17 cellular contexts compared by ENCODE assay signal in genomic region chr1:36408479-36408878, GRCh38. TPM values are rescaled to one million over a fixed set of nuclear protein-coding genes. Genes with fewer than 3 reads are reported as not detected.
DNase-seq lines count a peak whose midpoint lies in the region; ATAC-seq and TF ChIP-seq lines count a peak whose summit lies in the region.
"Had no signal": no experiment of that assay in that cellular context is flagged by ENCODE, and none has a peak within 500 bp of the region (broad histone marks: within the 10 kb centered on the region; RNA-seq: fewer than 3 reads in every experiment).

No MANE protein-coding gene starts in this region.

- DNase-seq in ACHN (peak; percentile 65), M059J (ENCODE audit: low read depth) (peak; percentile 85), astrocyte of the hippocampus (ENCODE audit: low read depth, low spot score) (peak; percentile 58), foreskin keratinocyte (peak in 1 of 2 donors; percentile 26), DMS114 treated with DMSO at 0.1 percent for 48 hours (lab: John Stamatoyannopoulos, UW; ENCODE audit: unreplicated experiment) (no peak), NCI-H524 (lab: John Stamatoyannopoulos, UW) (no peak)
- DNase-seq in activated CD8-positive, alpha-beta memory T cell treated with anti-CD3 and anti-CD28 coated beads, Interleukin-2, amount 50 U/mL, for 48 hours: no peak
- no peak for DNase-seq in activated T-cell treated with anti-CD3 and anti-CD28 coated beads, Interleukin-2, amount 50 U/mL, for 1 hour
- DNase-seq: activated CD4-positive, alpha-beta T cell treated with anti-CD3 and anti-CD28 coated beads for 36 hours; activated naive CD8-positive, alpha-beta T cell treated with anti-CD3 and anti-CD28 coated beads, Interleukin-2, amount 10 ng/mL, durations not matched to agents 7 days and 5 days; Caco-2; hippocampal formation; MV-4-11; NCI-H82; ovary; stimulated activated naive B cell treated with anti-CD40 and anti-IgM and Interleukin-4, amounts not matched to agents 10 μg/mL and 1 μg/mL and 100 μg/mL, for 72 hours; upper lobe of right lung had no signal

- no peaks in the 10 kb centered on the region for H3K4me1 ChIP-seq in foreskin keratinocyte
- H3K4me1 ChIP-seq: Caco-2, upper lobe of right lung had no signal

- peak; percentile 39 for ATAC-seq in foreskin keratinocyte
- ATAC-seq: activated CD4-positive, alpha-beta T cell treated with anti-CD3 and anti-CD28 coated beads for 36 hours; stimulated activated naive B cell treated with anti-CD40 and anti-IgM and Interleukin-4, amounts not matched to agents 10 μg/mL and 1 μg/mL and 100 μg/mL, for 72 hours; upper lobe of right lung had no signal

- no peak overlapping the region for H3K27ac ChIP-seq in foreskin keratinocyte
- H3K27ac ChIP-seq: ovary, upper lobe of right lung had no signal

- no peaks in the 10 kb centered on the region for H3K27me3 ChIP-seq in foreskin keratinocyte
- H3K27me3 ChIP-seq: ovary, upper lobe of right lung had no signal

- no peak for TF ChIP-seq CTCF in foreskin keratinocyte (conservative IDR thresholded peaks at IDR 0.05)

- in situ Hi-C loops in ACHN (cut with HindIII; ENCODE audit: low pct_ligation_motif_present, low pct_unique_long_range_greater_than_20kb, low sequenced_read_pairs): no loop called here

RNA-seq across cellular contexts. Expression of gene LSM10, which starts 10.8 kb away (rescaled TPM):
- total RNA-seq in M059J (2014; rRNA removed; shearing (Covaris generic)): 6.8 and 7.6 TPM in 2 replicates
- 16.1 and 25.6 TPM in 2 replicates for total RNA-seq in foreskin keratinocyte
- polyA plus RNA-seq in foreskin keratinocyte: 73.4 and 73.9 TPM in 2 replicates

RNA-seq across cellular contexts. Expression of gene STK40, which starts 22.8 kb away (rescaled TPM):
- 13.2 and 21.4 TPM in 2 replicates for total RNA-seq in M059J (2014; rRNA removed; shearing (Covaris generic))
- total RNA-seq in foreskin keratinocyte: 11.5 and 12.6 TPM in 2 replicates
- polyA plus RNA-seq in foreskin keratinocyte: 8.4 and 8.7 TPM in 2 replicates

RNA-seq across cellular contexts. Expression of gene OSCP1, which starts 41.8 kb away (rescaled TPM):
- 4.2 and 9.0 TPM in 2 replicates for total RNA-seq in M059J (2014; rRNA removed; shearing (Covaris generic))
- 4.4 and 5.8 TPM in 2 replicates for total RNA-seq in foreskin keratinocyte
- 4.9 TPM in 2 replicates for polyA plus RNA-seq in foreskin keratinocyte

RNA-seq across cellular contexts. Expression of gene MRPS15, which starts 55.7 kb away (rescaled TPM):
- total RNA-seq in M059J (2014; rRNA removed; shearing (Covaris generic)): 96.0 and 132 TPM in 2 replicates
- 166 and 181 TPM in 2 replicates for total RNA-seq in foreskin keratinocyte
- polyA plus RNA-seq in foreskin keratinocyte: 231 and 260 TPM in 2 replicates

Comparison
In these comparisons a context has a peak if more than half of its experiments do, and no peak if none do; other contexts are left out.
1. DNase-seq: peak in ACHN (single experiment), M059J (single experiment) and astrocyte of the hippocampus (single experiment); none in DMS114 treated with DMSO at 0.1 percent for 48 hours (single experiment), activated CD8-positive, alpha-beta memory T cell treated with anti-CD3 and anti-CD28 coated beads, Interleukin-2, amount 50 U/mL, for 48 hours (single experiment), activated T-cell treated with anti-CD3 and anti-CD28 coated beads, Interleukin-2, amount 50 U/mL, for 1 hour (single experiment) and NCI-H524 (0 of 2).